In genomic region chr18:39618265-39619003, GRCh38 we compare ENCODE assay signal across 26 cellular contexts.
"Had no signal": no experiment of that assay in that cellular context is flagged by ENCODE, and none has a peak within 500 bp of the region (broad histone marks: within the 10 kb centered on the region; RNA-seq: fewer than 3 reads in every experiment).

No MANE protein-coding gene starts in this region.

- H3K4me1 ChIP-seq: body of pancreas, esophagus squamous epithelium, gastroesophageal sphincter had no signal

- H3K27ac ChIP-seq: body of pancreas, epithelial cell of prostate, esophagus squamous epithelium, gastroesophageal sphincter, WERI-Rb-1 had no signal

- H3K36me3 ChIP-seq: esophagus squamous epithelium, gastroesophageal sphincter, WERI-Rb-1 had no signal

- H3K4me3 ChIP-seq: body of pancreas, esophagus squamous epithelium, gastroesophageal sphincter had no signal

- H3K9me3 ChIP-seq: body of pancreas had no signal

- H3K27me3 ChIP-seq: body of pancreas, esophagus squamous epithelium, gastroesophageal sphincter had no signal

- DNase-seq: activated B cell treated with CpG ODN at 0.5 μM for 24 hours; activated CD4-positive, alpha-beta T cell treated with anti-CD3 and anti-CD28 coated beads for 48 hours; activated CD4-positive, alpha-beta T cell treated with anti-CD3 and anti-CD28 coated beads, Interleukin-2, amount 50 U/mL, for 1 hour; activated CD4-positive, alpha-beta T cell treated with anti-CD3 and anti-CD28 coated beads, Interleukin-2, amount 50 U/mL, for 48 hours; activated CD8-positive, alpha-beta memory T cell treated with anti-CD3 and anti-CD28 coated beads for 24 hours; activated CD8-positive, alpha-beta T cell treated with anti-CD3 and anti-CD28 coated beads for 36 hours; activated effector memory CD4-positive, alpha-beta T cell treated with anti-CD3 and anti-CD28 coated beads, Interleukin-2, amount 50 U/mL, for 16 hours; activated naive CD4-positive, alpha-beta T cell treated with anti-CD3 and anti-CD28 coated beads, Interleukin-2, amount 50 U/mL, for 16 hours; activated naive CD4-positive, alpha-beta T cell treated with Interleukin-2 at 50 U/mL for 16 hours; activated T-cell treated with anti-CD3 and anti-CD28 coated beads, Interleukin-2, amount 50 U/mL, for 4 hours; amniotic stem cell; body of pancreas; caudate nucleus; cortex of kidney; dermis blood vessel endothelial cell; effector CD4-positive, alpha-beta T cell; effector memory CD8-positive, alpha-beta T cell; esophagus squamous epithelium; foreskin melanocyte; SW 1271; T-cell; T-helper 17 cell; T1000; WERI-Rb-1 had no signal
